1 cellular context compared by ENCODE assay signal in the genomic region with DNA sequence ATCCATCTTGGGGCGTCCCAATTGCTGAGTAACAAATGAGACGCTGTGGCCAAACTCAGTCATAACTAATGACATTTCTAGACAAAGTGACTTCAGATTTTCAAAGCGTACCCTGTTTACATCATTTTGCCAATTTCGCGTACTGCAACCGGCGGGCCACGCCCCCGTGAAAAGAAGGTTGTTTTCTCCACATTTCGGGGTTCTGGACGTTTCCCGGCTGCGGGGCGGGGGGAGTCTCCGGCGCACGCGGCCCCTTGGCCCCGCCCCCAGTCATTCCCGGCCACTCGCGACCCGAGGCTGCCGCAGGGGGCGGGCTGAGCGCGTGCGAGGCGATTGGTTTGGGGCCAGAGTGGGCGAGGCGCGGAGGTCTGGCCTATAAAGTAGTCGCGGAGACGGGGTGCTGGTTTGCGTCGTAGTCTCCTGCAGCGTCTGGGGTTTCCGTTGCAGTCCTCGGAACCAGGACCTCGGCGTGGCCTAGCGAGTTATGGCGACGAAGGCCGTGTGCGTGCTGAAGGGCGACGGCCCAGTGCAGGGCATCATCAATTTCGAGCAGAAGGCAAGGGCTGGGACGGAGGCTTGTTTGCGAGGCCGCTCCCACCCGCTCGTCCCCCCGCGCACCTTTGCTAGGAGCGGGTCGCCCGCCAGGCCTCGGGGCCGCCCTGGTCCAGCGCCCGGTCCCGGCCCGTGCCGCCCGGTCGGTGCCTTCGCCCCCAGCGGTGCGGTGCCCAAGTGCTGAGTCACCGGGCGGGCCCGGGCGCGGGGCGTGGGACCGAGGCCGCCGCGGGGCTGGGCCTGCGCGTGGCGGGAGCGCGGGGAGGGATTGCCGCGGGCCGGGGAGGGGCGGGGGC.
TF ChIP-seq lines count a peak whose summit lies in the region.

Gene SOD1 (plus strand): TSS at position 408 of the 848 bp plus-strand sequence. CDS start 77 bp downstream, at position 485.

TF ChIP-seq in HepG2, 621 proteins besides CTCF, POLR2A, EP300 and RAD21 (continued from another document and continues in another):
- TF ChIP-seq MEF2D (CRISPR knock-in tag; IDR thresholded peaks at IDR 0.05) (0 out of 2 replicates have a peak, but pooled peaks have one; percentile 44), TRIM24 (CRISPR knock-in tag; IDR thresholded peaks at IDR 0.05) (no peak), ZFP41 (CRISPR knock-in tag; IDR thresholded peaks at IDR 0.05; ENCODE audit: borderline replicate concordance) (no peak), MEIS2 (CRISPR knock-in tag; IDR thresholded peaks at IDR 0.05) (peak; percentile 89), ZNF383 (CRISPR knock-in tag; IDR thresholded peaks at IDR 0.05; ENCODE audit: borderline replicate concordance) (no peak), NFYC (CRISPR knock-in tag; IDR thresholded peaks at IDR 0.05) (peak; percentile 83), KDM2A (CRISPR knock-in tag; IDR thresholded peaks at IDR 0.05; ENCODE audit: borderline replicate concordance, low read depth) (peak; percentile 77), NR3C1 (CRISPR knock-in tag; IDR thresholded peaks at IDR 0.05) (no peak), POGZ (CRISPR knock-in tag; IDR thresholded peaks at IDR 0.05) (peak; percentile 88), ZNF138 (CRISPR knock-in tag; IDR thresholded peaks at IDR 0.05; ENCODE audit: low read depth) (peak; percentile 55; the same call in 1 of the 2 replicates), RFXAP (CRISPR knock-in tag; IDR thresholded peaks at IDR 0.05; ENCODE audit: borderline replicate concordance) (peak; percentile 60; the same call in 1 of the 2 replicates), HDAC2 (CRISPR knock-in tag; IDR thresholded peaks at IDR 0.05) (peak; percentile 48; the same call in 1 of the 2 replicates), ZMYM4 (CRISPR knock-in tag; IDR thresholded peaks at IDR 0.05) (peak; percentile 96), KLF9 (CRISPR knock-in tag; IDR thresholded peaks at IDR 0.05; ENCODE audit: low read depth) (peak; percentile 90; the same call in 1 of the 2 replicates), ZNF12 (CRISPR knock-in tag; IDR thresholded peaks at IDR 0.05) (peak; percentile 46; the same call in 1 of the 2 replicates), RFX1 (IDR thresholded peaks at IDR 0.05) (no peak), ZNF720 (CRISPR knock-in tag; IDR thresholded peaks at IDR 0.05) (no peak), ATF7-NPFF (CRISPR knock-in tag; IDR thresholded peaks at IDR 0.05; ENCODE audit: low read depth) (peak; percentile 90), EHMT2 (IDR thresholded peaks at IDR 0.05; ENCODE audit: borderline replicate concordance, low read depth, low read length) (no peak), ZFP36 (IDR thresholded peaks at IDR 0.05; ENCODE audit: borderline replicate concordance, low read depth, low read length, partially characterized antibody) (no peak), ZNF841 (CRISPR knock-in tag; IDR thresholded peaks at IDR 0.05; ENCODE audit: borderline replicate concordance) (no peak), ZNF24 (IDR thresholded peaks at IDR 0.05) (no peak), ELF4 (CRISPR knock-in tag; IDR thresholded peaks at IDR 0.05; ENCODE audit: borderline replicate concordance) (no peak), KLF11 (CRISPR knock-in tag; IDR thresholded peaks at IDR 0.05) (peak; percentile 62; the same call in 1 of the 2 replicates), ZNF235 (CRISPR knock-in tag; IDR thresholded peaks at IDR 0.05; ENCODE audit: borderline replicate concordance) (peak; percentile 89), PAX8 (CRISPR knock-in tag; IDR thresholded peaks at IDR 0.05; ENCODE audit: borderline replicate concordance) (peak; percentile 75; the same call in 1 of the 2 replicates), FOXJ3 (CRISPR knock-in tag; IDR thresholded peaks at IDR 0.05; ENCODE audit: borderline replicate concordance) (peak; percentile 36; the same call in 1 of the 2 replicates), MED1 (CRISPR knock-in tag; IDR thresholded peaks at IDR 0.05) (peak; percentile 72), ZNF563 (CRISPR knock-in tag; IDR thresholded peaks at IDR 0.05) (peak; percentile 88), ARNTL (CRISPR knock-in tag; IDR thresholded peaks at IDR 0.05) (0 out of 2 replicates have a peak, but pooled peaks have one; percentile 39), HNRNPUL1 (IDR thresholded peaks at IDR 0.05; ENCODE audit: low read depth, low read length) (no peak), GPBP1L1 (CRISPR knock-in tag; IDR thresholded peaks at IDR 0.05) (no peak), ZNF766 (CRISPR knock-in tag; IDR thresholded peaks at IDR 0.05; ENCODE audit: borderline replicate concordance) (no peak; the same call in 1 of the 2 replicates), HOXA5 (CRISPR knock-in tag; IDR thresholded peaks at IDR 0.05) (peak; percentile 82), ZNF329 (CRISPR knock-in tag; IDR thresholded peaks at IDR 0.05; ENCODE audit: low read depth) (no peak), ZNF160 (CRISPR knock-in tag; IDR thresholded peaks at IDR 0.05) (peak; percentile 68; the same call in 1 of the 2 replicates), ZNF709 (CRISPR knock-in tag; IDR thresholded peaks at IDR 0.05) (peak; percentile 90; the same call in 1 of the 2 replicates), THAP11 (CRISPR knock-in tag; IDR thresholded peaks at IDR 0.05) (peak; percentile 55; the same call in 1 of the 2 replicates), ZBTB2 (CRISPR knock-in tag; IDR thresholded peaks at IDR 0.05; ENCODE audit: low read depth) (peak; percentile 83)
- TF ChIP-seq, protein P1, sequence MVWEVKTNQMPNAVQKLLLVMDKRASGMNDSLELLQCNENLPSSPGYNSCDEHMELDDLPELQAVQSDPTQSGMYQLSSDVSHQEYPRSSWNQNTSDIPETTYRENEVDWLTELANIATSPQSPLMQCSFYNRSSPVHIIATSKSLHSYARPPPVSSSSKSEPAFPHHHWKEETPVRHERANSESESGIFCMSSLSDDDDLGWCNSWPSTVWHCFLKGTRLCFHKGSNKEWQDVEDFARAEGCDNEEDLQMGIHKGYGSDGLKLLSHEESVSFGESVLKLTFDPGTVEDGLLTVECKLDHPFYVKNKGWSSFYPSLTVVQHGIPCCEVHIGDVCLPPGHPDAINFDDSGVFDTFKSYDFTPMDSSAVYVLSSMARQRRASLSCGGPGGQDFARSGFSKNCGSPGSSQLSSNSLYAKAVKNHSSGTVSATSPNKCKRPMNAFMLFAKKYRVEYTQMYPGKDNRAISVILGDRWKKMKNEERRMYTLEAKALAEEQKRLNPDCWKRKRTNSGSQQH (CRISPR knock-in tag; IDR thresholded peaks at IDR 0.05; ENCODE audit: low read depth): no peak
- TF ChIP-seq, protein P2, sequence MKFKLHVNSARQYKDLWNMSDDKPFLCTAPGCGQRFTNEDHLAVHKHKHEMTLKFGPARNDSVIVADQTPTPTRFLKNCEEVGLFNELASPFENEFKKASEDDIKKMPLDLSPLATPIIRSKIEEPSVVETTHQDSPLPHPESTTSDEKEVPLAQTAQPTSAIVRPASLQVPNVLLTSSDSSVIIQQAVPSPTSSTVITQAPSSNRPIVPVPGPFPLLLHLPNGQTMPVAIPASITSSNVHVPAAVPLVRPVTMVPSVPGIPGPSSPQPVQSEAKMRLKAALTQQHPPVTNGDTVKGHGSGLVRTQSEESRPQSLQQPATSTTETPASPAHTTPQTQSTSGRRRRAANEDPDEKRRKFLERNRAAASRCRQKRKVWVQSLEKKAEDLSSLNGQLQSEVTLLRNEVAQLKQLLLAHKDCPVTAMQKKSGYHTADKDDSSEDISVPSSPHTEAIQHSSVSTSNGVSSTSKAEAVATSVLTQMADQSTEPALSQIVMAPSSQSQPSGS (CRISPR knock-in tag; IDR thresholded peaks at IDR 0.05): peak; percentile 47; the same call in 1 of the 2 replicates
- TF ChIP-seq, protein P3, sequence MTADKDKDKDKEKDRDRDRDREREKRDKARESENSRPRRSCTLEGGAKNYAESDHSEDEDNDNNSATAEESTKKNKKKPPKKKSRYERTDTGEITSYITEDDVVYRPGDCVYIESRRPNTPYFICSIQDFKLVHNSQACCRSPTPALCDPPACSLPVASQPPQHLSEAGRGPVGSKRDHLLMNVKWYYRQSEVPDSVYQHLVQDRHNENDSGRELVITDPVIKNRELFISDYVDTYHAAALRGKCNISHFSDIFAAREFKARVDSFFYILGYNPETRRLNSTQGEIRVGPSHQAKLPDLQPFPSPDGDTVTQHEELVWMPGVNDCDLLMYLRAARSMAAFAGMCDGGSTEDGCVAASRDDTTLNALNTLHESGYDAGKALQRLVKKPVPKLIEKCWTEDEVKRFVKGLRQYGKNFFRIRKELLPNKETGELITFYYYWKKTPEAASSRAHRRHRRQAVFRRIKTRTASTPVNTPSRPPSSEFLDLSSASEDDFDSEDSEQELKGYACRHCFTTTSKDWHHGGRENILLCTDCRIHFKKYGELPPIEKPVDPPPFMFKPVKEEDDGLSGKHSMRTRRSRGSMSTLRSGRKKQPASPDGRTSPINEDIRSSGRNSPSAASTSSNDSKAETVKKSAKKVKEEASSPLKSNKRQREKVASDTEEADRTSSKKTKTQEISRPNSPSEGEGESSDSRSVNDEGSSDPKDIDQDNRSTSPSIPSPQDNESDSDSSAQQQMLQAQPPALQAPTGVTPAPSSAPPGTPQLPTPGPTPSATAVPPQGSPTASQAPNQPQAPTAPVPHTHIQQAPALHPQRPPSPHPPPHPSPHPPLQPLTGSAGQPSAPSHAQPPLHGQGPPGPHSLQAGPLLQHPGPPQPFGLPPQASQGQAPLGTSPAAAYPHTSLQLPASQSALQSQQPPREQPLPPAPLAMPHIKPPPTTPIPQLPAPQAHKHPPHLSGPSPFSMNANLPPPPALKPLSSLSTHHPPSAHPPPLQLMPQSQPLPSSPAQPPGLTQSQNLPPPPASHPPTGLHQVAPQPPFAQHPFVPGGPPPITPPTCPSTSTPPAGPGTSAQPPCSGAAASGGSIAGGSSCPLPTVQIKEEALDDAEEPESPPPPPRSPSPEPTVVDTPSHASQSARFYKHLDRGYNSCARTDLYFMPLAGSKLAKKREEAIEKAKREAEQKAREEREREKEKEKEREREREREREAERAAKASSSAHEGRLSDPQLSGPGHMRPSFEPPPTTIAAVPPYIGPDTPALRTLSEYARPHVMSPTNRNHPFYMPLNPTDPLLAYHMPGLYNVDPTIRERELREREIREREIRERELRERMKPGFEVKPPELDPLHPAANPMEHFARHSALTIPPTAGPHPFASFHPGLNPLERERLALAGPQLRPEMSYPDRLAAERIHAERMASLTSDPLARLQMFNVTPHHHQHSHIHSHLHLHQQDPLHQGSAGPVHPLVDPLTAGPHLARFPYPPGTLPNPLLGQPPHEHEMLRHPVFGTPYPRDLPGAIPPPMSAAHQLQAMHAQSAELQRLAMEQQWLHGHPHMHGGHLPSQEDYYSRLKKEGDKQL (CRISPR knock-in tag; IDR thresholded peaks at IDR 0.05; ENCODE audit: low read depth): no peak
